In genomic region chr15:49313650-49314049, GRCh38 we compare ENCODE assay signal across 12 cellular contexts.
A peak's percentile ranks its signal among the peaks of the same experiment; 100 is the strongest.
DNase-seq lines count a peak whose midpoint lies in the region; ATAC-seq and TF ChIP-seq lines count a peak whose summit lies in the region.
"Had no signal": no experiment of that assay in that cellular context is flagged by ENCODE, and none has a peak within 500 bp of the region (broad histone marks: within the 10 kb centered on the region; RNA-seq: fewer than 3 reads in every experiment).

No MANE protein-coding gene starts in this region.

- POLR2A ChIA-PET in PC-3 (lab: Charles Lee; ENCODE audit: unreplicated experiment): no interaction called here

- H3K4me1 ChIP-seq in PC-3 (ENCODE audit: insufficient read depth, low read length) (no peaks in the 10 kb centered on the region), suprapubic skin (peaks cover 9% of the 10 kb centered on the region)
- H3K4me1 ChIP-seq: testis had no signal

- WGBS in suprapubic skin: 93% methylated on average over 1 of the region's 1 CpG

- H3K4me3 ChIP-seq in PC-3 (ENCODE audit: low read length): no peak overlapping the region
- H3K4me3 ChIP-seq in suprapubic skin: no peak overlapping the region
- H3K4me3 ChIP-seq: testis had no signal

- no peak overlapping the region for H3K9ac ChIP-seq in PC-3 (ENCODE audit: low read length)

- H3K27me3 ChIP-seq in PC-3 (ENCODE audit: low read length): no peaks in the 10 kb centered on the region
- no peaks in the 10 kb centered on the region for H3K27me3 ChIP-seq in suprapubic skin
- H3K27me3 ChIP-seq: testis had no signal

- H2AFZ ChIP-seq in PC-3 (ENCODE audit: low read length): no peak overlapping the region

- TF ChIP-seq EP300 in suprapubic skin (IDR thresholded peaks at IDR 0.05): no peak

- H3F3A ChIP-seq in PC-3 (ENCODE audit: low read length, unreplicated experiment): no peaks in the 10 kb centered on the region

- no peak overlapping the region for H3K27ac ChIP-seq in PC-3 (ENCODE audit: low read length)
- H3K27ac ChIP-seq in suprapubic skin: no peak overlapping the region
- H3K27ac ChIP-seq: testis had no signal

- H3K4me2 ChIP-seq in PC-3 (ENCODE audit: low read length): no peak overlapping the region

- no peaks in the 10 kb centered on the region for H3K9me2 ChIP-seq in PC-3 (replicated peaks; ENCODE audit: low read length)

- DNase-seq in H4 (ENCODE audit: low spot score): peak; percentile 14
- peak; percentile 9 for DNase-seq in PC-3
- DNase-seq in renal cortical epithelial cell (ENCODE audit: low read depth): peak; percentile 64
- DNase-seq in amygdala (lab: John Stamatoyannopoulos, UW): no peak
- DNase-seq in suprapubic skin (ENCODE audit: low spot score in 2 of 2): no peak
- DNase-seq in SW 1271 (lab: John Stamatoyannopoulos, UW): no peak
- DNase-seq in GM13976 (ENCODE audit: low spot score): no peak
- DNase-seq: effector memory CD4-positive, alpha-beta T cell; KG1; testis had no signal

- in situ Hi-C loops in GM13976 (cut with MboI; ENCODE audit: low sequenced_read_pairs, unreplicated experiment): no loop called here

- no peaks in the 10 kb centered on the region for H3K9me3 ChIP-seq in PC-3 (ENCODE audit: low read length)
- H3K9me3 ChIP-seq in suprapubic skin: no peaks in the 10 kb centered on the region
- H3K9me3 ChIP-seq: testis had no signal

- BruUV-seq in PC-3 (replicated peaks; lab: Mats Ljungman, UMichigan): no TSS peak

- ATAC-seq in PC-3: no peak
- peak; percentile 25 for ATAC-seq in esophagus mucosa
- ATAC-seq: sciatic nerve had no signal

- CTCF ChIA-PET in PC-3 (lab: Charles Lee): no interaction called here

- intact Hi-C loops in PC-3 (cut with micrococcal nuclease): no loop called here

- H3K79me2 ChIP-seq in PC-3 (ENCODE audit: low read length): no peaks in the 10 kb centered on the region

- TF ChIP-seq CTCF in PC-3 (conservative IDR thresholded peaks at IDR 0.05; ENCODE audit: low read depth, low read length) (no peak), suprapubic skin (IDR thresholded peaks at IDR 0.05) (no peak), GM13976 (IDR thresholded peaks at IDR 0.05; ENCODE audit: borderline replicate concordance, control extremely low read depth, extremely low read depth, insufficient read depth, missing control alignments) (no peak)

- H3K36me3 ChIP-seq in PC-3 (ENCODE audit: low read depth, low read length) (no peaks in the 10 kb centered on the region), suprapubic skin (peaks cover 11% of the 10 kb centered on the region)

- H4K20me1 ChIP-seq in PC-3 (ENCODE audit: low read length): no peaks in the 10 kb centered on the region

- TF ChIP-seq POLR2A in suprapubic skin (IDR thresholded peaks at IDR 0.05): no peak

Comparison
In these comparisons a context has a peak if more than half of its experiments do, and no peak if none do; other contexts are left out.
1. DNase-seq: peak in H4 (single experiment), PC-3 (single experiment) and renal cortical epithelial cell (single experiment); none in amygdala (0 of 56), suprapubic skin (0 of 2), SW 1271 (0 of 2) and GM13976 (single experiment).